Comparison of ENCODE assay signal across 1 cellular context in genomic region chr6:119142637-119143036, GRCh38.
A peak's percentile ranks its signal among the peaks of the same experiment; 100 is the strongest.
TF ChIP-seq lines count a peak whose summit lies in the region.

No MANE protein-coding gene starts in this region.

TF ChIP-seq in HepG2, 621 proteins besides CTCF, POLR2A, EP300 and RAD21 (continued from another document):
- TF ChIP-seq, protein P1, sequence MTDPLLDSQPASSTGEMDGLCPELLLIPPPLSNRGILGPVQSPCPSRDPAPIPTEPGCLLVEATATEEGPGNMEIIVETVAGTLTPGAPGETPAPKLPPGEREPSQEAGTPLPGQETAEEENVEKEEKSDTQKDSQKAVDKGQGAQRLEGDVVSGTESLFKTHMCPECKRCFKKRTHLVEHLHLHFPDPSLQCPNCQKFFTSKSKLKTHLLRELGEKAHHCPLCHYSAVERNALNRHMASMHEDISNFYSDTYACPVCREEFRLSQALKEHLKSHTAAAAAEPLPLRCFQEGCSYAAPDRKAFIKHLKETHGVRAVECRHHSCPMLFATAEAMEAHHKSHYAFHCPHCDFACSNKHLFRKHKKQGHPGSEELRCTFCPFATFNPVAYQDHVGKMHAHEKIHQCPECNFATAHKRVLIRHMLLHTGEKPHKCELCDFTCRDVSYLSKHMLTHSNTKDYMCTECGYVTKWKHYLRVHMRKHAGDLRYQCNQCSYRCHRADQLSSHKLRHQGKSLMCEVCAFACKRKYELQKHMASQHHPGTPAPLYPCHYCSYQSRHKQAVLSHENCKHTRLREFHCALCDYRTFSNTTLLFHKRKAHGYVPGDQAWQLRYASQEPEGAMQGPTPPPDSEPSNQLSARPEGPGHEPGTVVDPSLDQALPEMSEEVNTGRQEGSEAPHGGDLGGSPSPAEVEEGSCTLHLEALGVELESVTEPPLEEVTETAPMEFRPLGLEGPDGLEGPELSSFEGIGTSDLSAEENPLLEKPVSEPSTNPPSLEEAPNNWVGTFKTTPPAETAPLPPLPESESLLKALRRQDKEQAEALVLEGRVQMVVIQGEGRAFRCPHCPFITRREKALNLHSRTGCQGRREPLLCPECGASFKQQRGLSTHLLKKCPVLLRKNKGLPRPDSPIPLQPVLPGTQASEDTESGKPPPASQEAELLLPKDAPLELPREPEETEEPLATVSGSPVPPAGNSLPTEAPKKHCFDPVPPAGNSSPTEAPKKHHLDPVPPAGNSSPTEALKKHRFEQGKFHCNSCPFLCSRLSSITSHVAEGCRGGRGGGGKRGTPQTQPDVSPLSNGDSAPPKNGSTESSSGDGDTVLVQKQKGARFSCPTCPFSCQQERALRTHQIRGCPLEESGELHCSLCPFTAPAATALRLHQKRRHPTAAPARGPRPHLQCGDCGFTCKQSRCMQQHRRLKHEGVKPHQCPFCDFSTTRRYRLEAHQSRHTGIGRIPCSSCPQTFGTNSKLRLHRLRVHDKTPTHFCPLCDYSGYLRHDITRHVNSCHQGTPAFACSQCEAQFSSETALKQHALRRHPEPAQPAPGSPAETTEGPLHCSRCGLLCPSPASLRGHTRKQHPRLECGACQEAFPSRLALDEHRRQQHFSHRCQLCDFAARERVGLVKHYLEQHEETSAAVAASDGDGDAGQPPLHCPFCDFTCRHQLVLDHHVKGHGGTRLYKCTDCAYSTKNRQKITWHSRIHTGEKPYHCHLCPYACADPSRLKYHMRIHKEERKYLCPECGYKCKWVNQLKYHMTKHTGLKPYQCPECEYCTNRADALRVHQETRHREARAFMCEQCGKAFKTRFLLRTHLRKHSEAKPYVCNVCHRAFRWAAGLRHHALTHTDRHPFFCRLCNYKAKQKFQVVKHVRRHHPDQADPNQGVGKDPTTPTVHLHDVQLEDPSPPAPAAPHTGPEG (CRISPR knock-in tag; IDR thresholded peaks at IDR 0.05) = no peak
- peak; percentile 83 for TF ChIP-seq MAFF (IDR thresholded peaks at IDR 0.05; ENCODE audit: low read depth, low read length)
